17 cellular contexts compared by ENCODE assay signal in genomic region chr3:133962879-133963278, GRCh38.
DNase-seq lines count a peak whose midpoint lies in the region; ATAC-seq, FAIRE-seq and TF ChIP-seq lines count a peak whose summit lies in the region.
"Had no signal": no experiment of that assay in that cellular context is flagged by ENCODE, and none has a peak within 500 bp of the region (broad histone marks: within the 10 kb centered on the region; RNA-seq: fewer than 3 reads in every experiment).

No MANE protein-coding gene starts in this region.

- no peak for TF ChIP-seq POLR2A in GM18505 (IDR thresholded peaks at IDR 0.05; ENCODE audit: borderline replicate concordance, extremely low read depth, insufficient read depth, insufficient read length)

- H3K36me3 ChIP-seq in astrocyte (ENCODE audit: insufficient read depth, low read length), result no peaks in the 10 kb centered on the region
- H3K36me3 ChIP-seq in skeletal muscle satellite cell (ENCODE audit: insufficient read depth, low read length), result no peaks in the 10 kb centered on the region
- H3K36me3 ChIP-seq: ascending aorta, HAP-1, thoracic aorta had no signal

- H3K4me3 ChIP-seq in HFF-Myc (replicated peaks; ENCODE audit: low read depth, low read length) (no peak overlapping the region), astrocyte (ENCODE audit: insufficient read depth, low read depth, low read length) (no peak overlapping the region), skeletal muscle satellite cell (ENCODE audit: low read length) (peak overlapping the region; percentile 17)
- H3K4me3 ChIP-seq: ascending aorta, GM12878, HAP-1, thoracic aorta had no signal

- H3K27me3 ChIP-seq in astrocyte (ENCODE audit: insufficient read depth, low read length) (no peaks in the 10 kb centered on the region), skeletal muscle satellite cell (ENCODE audit: control insufficient read depth, insufficient read depth, low read length) (no peaks in the 10 kb centered on the region)
- H3K27me3 ChIP-seq: ascending aorta had no signal

- peak; percentile 56 for DNase-seq in HFF-Myc (ENCODE audit: extremely low read depth, low read depth)
- peak; percentile 38 for DNase-seq in astrocyte (ENCODE audit: low read depth)
- peak; percentile 27 for DNase-seq in hepatic stellate cell (ENCODE audit: low spot score)
- DNase-seq in HPDE6-E6E7 (ENCODE audit: extremely low spot score), result no peak
- DNase-seq in activated T-cell treated with anti-CD3 and anti-CD28 coated beads, Interleukin-2, amount 50 U/mL, for 1 hour, result no peak
- DNase-seq: activated T-cell treated with anti-CD3 and anti-CD28 coated beads for 4 hours, NCI-H187 treated with DMSO at 0.1 percent for 48 hours, NCI-H774, SHP77 treated with DMSO at 0.1 percent for 48 hours had no signal

- H3K9me3 ChIP-seq in astrocyte (ENCODE audit: insufficient read depth, low read depth, low read length), result no peaks in the 10 kb centered on the region
- no peaks in the 10 kb centered on the region for H3K9me3 ChIP-seq in skeletal muscle satellite cell (replicated peaks; ENCODE audit: low read length)
- H3K9me3 ChIP-seq: ascending aorta, HAP-1, thoracic aorta had no signal

- H3K9me3 Mint-ChIP-seq in astrocyte (ENCODE audit: unreplicated experiment), result peaks cover 7% of the 10 kb centered on the region

- FAIRE-seq in astrocyte (lab: Jason Lieb, UNC), result no peak
- FAIRE-seq: GM12878 had no signal

- peaks cover 5% of the 10 kb centered on the region for H3K4me1 Mint-ChIP-seq in astrocyte (ENCODE audit: low read depth, unreplicated experiment)

- H3K4me1 ChIP-seq in astrocyte (ENCODE audit: insufficient read depth, low read length), result peaks cover 17% of the 10 kb centered on the region
- peaks cover 31% of the 10 kb centered on the region for H3K4me1 ChIP-seq in skeletal muscle satellite cell (ENCODE audit: control insufficient read depth, insufficient read depth, low read length)
- H3K4me1 ChIP-seq: ascending aorta, HAP-1 had no signal

- no peak overlapping the region for H3K27ac ChIP-seq in astrocyte (ENCODE audit: low read depth, low read length)
- H3K27ac ChIP-seq: ascending aorta, thoracic aorta, VCaP had no signal

- H3K4me2 ChIP-seq in astrocyte (ENCODE audit: low read length), result peak overlapping the region; percentile 28
- peak overlapping the region; percentile 31 for H3K4me2 ChIP-seq in skeletal muscle satellite cell (ENCODE audit: low read length)

- H3K9ac ChIP-seq in astrocyte (ENCODE audit: low read length) (no peak overlapping the region), skeletal muscle satellite cell (ENCODE audit: low read depth, low read length) (no peak overlapping the region)

- no peak overlapping the region for H3K4me3 Mint-ChIP-seq in astrocyte (ENCODE audit: unreplicated experiment)

- no peak for TF ChIP-seq CTCF in HFF-Myc (IDR thresholded peaks at IDR 0.05; ENCODE audit: low read depth, low read length, missing control alignments)
- TF ChIP-seq CTCF in astrocyte (IDR thresholded peaks at IDR 0.05; ENCODE audit: insufficient read depth, low read depth, low read length), result no peak

- H4K20me1 ChIP-seq in astrocyte (ENCODE audit: insufficient read depth, low read length), result no peaks in the 10 kb centered on the region

- no peaks in the 10 kb centered on the region for H3K36me3 Mint-ChIP-seq in astrocyte (ENCODE audit: low read depth, unreplicated experiment)

- no peak overlapping the region for H3K27ac Mint-ChIP-seq in astrocyte (ENCODE audit: unreplicated experiment)

- H3K27me3 Mint-ChIP-seq in astrocyte (ENCODE audit: low read depth, unreplicated experiment), result peaks cover 27% of the 10 kb centered on the region

- ATAC-seq in GM18505 (IDR thresholded peaks at IDR 0.05; ENCODE audit: unreplicated experiment) (no peak), GM18909 (IDR thresholded peaks at IDR 0.05; ENCODE audit: poor library complexity, unreplicated experiment) (no peak)
- ATAC-seq: GM12878 had no signal

- H2AFZ ChIP-seq in astrocyte (ENCODE audit: low read depth, low read length), result no peak overlapping the region

- no peaks in the 10 kb centered on the region for H3K79me2 ChIP-seq in astrocyte (ENCODE audit: insufficient read depth, low read length)

Comparison
In these comparisons a context has a peak if more than half of its experiments do, and no peak if none do; other contexts are left out.
1. DNase-seq: peak in HFF-Myc (single experiment), astrocyte (single experiment) and hepatic stellate cell (single experiment); none in HPDE6-E6E7 (single experiment) and activated T-cell treated with anti-CD3 and anti-CD28 coated beads, Interleukin-2, amount 50 U/mL, for 1 hour (single experiment).